Comparison of ENCODE assay signal across 8 cellular contexts in genomic region chr3:67381667-67382272, GRCh38.
DNase-seq lines count a peak whose midpoint lies in the region; ATAC-seq, FAIRE-seq and TF ChIP-seq lines count a peak whose summit lies in the region.

No MANE protein-coding gene starts in this region.

- in situ Hi-C loops in ACHN (cut with HindIII; ENCODE audit: low pct_ligation_motif_present, low pct_unique_long_range_greater_than_20kb, low sequenced_read_pairs), result no loop called here

- ATAC-seq in omental fat pad (ENCODE audit: low FRiP score) (no peak), GM18909 (IDR thresholded peaks at IDR 0.05; ENCODE audit: poor library complexity, unreplicated experiment) (no peak), HG02678 (IDR thresholded peaks at IDR 0.05; ENCODE audit: unreplicated experiment) (no peak)

- no peak overlapping the region for H3K27ac ChIP-seq in suprapubic skin

- FAIRE-seq in RCC 7860 (lab: Jason Lieb, UNC), result peak; percentile 14

- no peak for TF ChIP-seq EP300 in suprapubic skin (IDR thresholded peaks at IDR 0.05)

- no peak for TF ChIP-seq POLR2A in suprapubic skin (IDR thresholded peaks at IDR 0.05)

- peaks cover 5% of the 10 kb centered on the region for H3K36me3 ChIP-seq in suprapubic skin

- 46% methylated on average over 4 of the region's 4 CpGs for WGBS in suprapubic skin

- H3K4me1 ChIP-seq in suprapubic skin, result no peaks in the 10 kb centered on the region

- H3K9me3 ChIP-seq in suprapubic skin, result no peaks in the 10 kb centered on the region

- DNase-seq in ACHN (peak; percentile 11), GM04504 (ENCODE audit: low read depth) (peak; percentile 5), RCC 7860 (ENCODE audit: low spot score) (no peak), fibroblast of villous mesenchyme (ENCODE audit: low read depth) (peak; percentile 57), suprapubic skin (ENCODE audit: low spot score in 2 of 2) (no peak), omental fat pad (ENCODE audit: low spot score) (no peak)

- TF ChIP-seq CTCF in fibroblast of villous mesenchyme (IDR thresholded peaks at IDR 0.05; ENCODE audit: insufficient read depth, low read depth, low read length) (peak; percentile 76), suprapubic skin (IDR thresholded peaks at IDR 0.05) (peak; percentile 28 to 38), omental fat pad (IDR thresholded peaks at IDR 0.05) (no peak)

- H3K27me3 ChIP-seq in suprapubic skin, result no peaks in the 10 kb centered on the region

- no peak overlapping the region for H3K4me3 ChIP-seq in fibroblast of villous mesenchyme (ENCODE audit: low read depth, low read length)
- no peak overlapping the region for H3K4me3 ChIP-seq in suprapubic skin

Comparison
In these comparisons a context has a peak if more than half of its experiments do, and no peak if none do; other contexts are left out.
1. DNase-seq: peak in ACHN (single experiment), GM04504 (single experiment) and fibroblast of villous mesenchyme (single experiment); none in RCC 7860 (single experiment), suprapubic skin (0 of 2) and omental fat pad (single experiment).
2. CTCF ChIP-seq: peak in fibroblast of villous mesenchyme (single experiment) and suprapubic skin (2 of 2); none in omental fat pad (0 of 3).